ENCODE assay signal across 39 cellular contexts in genomic region chr9:126088336-126088735, GRCh38.
"Had no signal": no experiment of that assay in that cellular context is flagged by ENCODE, and none has a peak within 500 bp of the region (broad histone marks: within the 10 kb centered on the region; RNA-seq: fewer than 3 reads in every experiment).

No MANE protein-coding gene starts in this region.

- H3K4me1 ChIP-seq: adrenal gland, body of pancreas, breast epithelium had no signal

- H3K9me3 ChIP-seq: adrenal gland, body of pancreas, breast epithelium had no signal

- H3K4me3 ChIP-seq: adrenal gland, body of pancreas, breast epithelium, cardiac muscle cell had no signal

- ATAC-seq: activated CD4-positive, alpha-beta T cell treated with anti-CD3 and anti-CD28 coated beads for 36 hours; activated CD4-positive, CD25-positive, alpha-beta regulatory T cell treated with anti-CD3 and anti-CD28 coated beads, Interleukin-2, amount 50 U/mL, for 24 hours; activated CD8-positive, alpha-beta memory T cell treated with anti-CD3 and anti-CD28 coated beads, Interleukin-2, amount 10 ng/mL, durations not matched to agents 7 days and 5 days; activated CD8-positive, alpha-beta T cell treated with anti-CD3 and anti-CD28 coated beads, Interleukin-2, amount 10 ng/mL, durations not matched to agents 7 days and 5 days; activated naive CD4-positive, alpha-beta T cell treated with anti-CD3 and anti-CD28 coated beads, Interleukin-2, amount 50 U/mL, for 72 hours; activated T-cell treated with anti-CD3 and anti-CD28 coated beads, Interleukin-2, amount 50 U/mL, for 4 hours; activated T-cell treated with anti-CD3 and anti-CD28 coated beads, Interleukin-2, amount 50 U/mL, for 72 hours; activated T-helper 17 cell treated with anti-CD3 and anti-CD28 coated beads, Interleukin-2, amount 50 U/mL, for 72 hours; body of pancreas; WTC11 had no signal

- DNase-seq: activated CD4-positive, alpha-beta memory T cell treated with anti-CD3 and anti-CD28 coated beads, Interleukin-2, amount 10 ng/mL, durations not matched to agents 7 days and 5 days; activated CD4-positive, alpha-beta T cell treated with anti-CD3 and anti-CD28 coated beads for 1 hour; activated CD4-positive, alpha-beta T cell treated with anti-CD3 and anti-CD28 coated beads for 36 hours; activated CD4-positive, alpha-beta T cell treated with anti-CD3 and anti-CD28 coated beads for 48 hours; activated CD4-positive, alpha-beta T cell treated with anti-CD3 and anti-CD28 coated beads, Interleukin-2, amount 10 ng/mL, durations not matched to agents 7 days and 5 days; activated CD4-positive, alpha-beta T cell treated with anti-CD3 and anti-CD28 coated beads, Interleukin-2, amount 50 U/mL, for 48 hours; activated CD4-positive, CD25-positive, alpha-beta regulatory T cell; activated CD8-positive, alpha-beta memory T cell treated with anti-CD3 and anti-CD28 coated beads for 24 hours; activated CD8-positive, alpha-beta memory T cell treated with anti-CD3 and anti-CD28 coated beads, Interleukin-2, amount 10 ng/mL, durations not matched to agents 7 days and 5 days; activated CD8-positive, alpha-beta T cell treated with anti-CD3 and anti-CD28 coated beads, Interleukin-2, amount 10 ng/mL, durations not matched to agents 7 days and 5 days; activated effector memory CD4-positive, alpha-beta T cell treated with anti-CD3 and anti-CD28 coated beads, Interleukin-2, amount 50 U/mL, for 16 hours; activated gamma-delta T cell treated with Interleukin-2 at 50 U/mL for 16 hours; activated naive CD4-positive, alpha-beta T cell; activated naive CD4-positive, alpha-beta T cell treated with anti-CD3 and anti-CD28 coated beads for 36 hours; activated naive CD4-positive, alpha-beta T cell treated with anti-CD3 and anti-CD28 coated beads, Interleukin-2, amount 50 U/mL, for 16 hours; activated naive CD8-positive, alpha-beta T cell treated with anti-CD3 and anti-CD28 coated beads for 36 hours; activated T-cell treated with anti-CD3 and anti-CD28 coated beads for 4 hours; activated T-cell treated with anti-CD3 and anti-CD28 coated beads, Interleukin-2, amount 50 U/mL, for 1 hour; activated T-cell treated with anti-CD3 and anti-CD28 coated beads, Interleukin-2, amount 50 U/mL, for 4 hours; activated T-cell treated with anti-CD3 and anti-CD28 coated beads, Interleukin-2, amount 50 U/mL, for 72 hours; adrenal gland; amniotic stem cell; aorta; body of pancreas; brain microvascular endothelial cell; central memory CD4-positive, alpha-beta T cell; SW 1271; T-helper 1 cell; T-helper 2 cell; T-helper 9 cell; WERI-Rb-1 had no signal

- H3K27me3 ChIP-seq: adrenal gland, body of pancreas, brain microvascular endothelial cell had no signal

- H3K36me3 ChIP-seq: adrenal gland, brain microvascular endothelial cell, breast epithelium, cardiac muscle cell, WERI-Rb-1 had no signal

- FAIRE-seq: astrocyte, TTC549 had no signal

- H3K27ac ChIP-seq: adrenal gland, body of pancreas, brain microvascular endothelial cell, breast epithelium, cardiac muscle cell, WERI-Rb-1 had no signal
